In genomic region chr5:180113660-180114303, GRCh38 we compare ENCODE assay signal across 17 cellular contexts.
"Had no signal": no experiment of that assay in that cellular context is flagged by ENCODE, and none has a peak within 500 bp of the region (broad histone marks: within the 10 kb centered on the region; RNA-seq: fewer than 3 reads in every experiment).

No MANE protein-coding gene starts in this region.

- H3K9me3 ChIP-seq: adrenal gland, tibial nerve, vagina had no signal

- H3K4me2 ChIP-seq: neural progenitor cell had no signal

- H3K36me3 Mint-ChIP-seq: activated CD8-positive, alpha-beta memory T cell treated with anti-CD3 and anti-CD28 coated beads, Interleukin-2, amount 10 ng/mL, durations not matched to agents 7 days and 5 days; immature natural killer cell; neural progenitor cell; stimulated activated naive B cell treated with anti-CD40 and anti-IgM and Interleukin-4, amounts not matched to agents 10 μg/mL and 1 μg/mL and 100 μg/mL, for 72 hours had no signal

- H3K27ac ChIP-seq: adrenal gland, dorsolateral prefrontal cortex, esophagus muscularis mucosa, neural progenitor cell, parathyroid adenoma, skin epidermis, tibial nerve, vagina had no signal

- H3K4me3 ChIP-seq: adrenal gland, dorsolateral prefrontal cortex, esophagus muscularis mucosa, neural progenitor cell, skin epidermis, tibial nerve, vagina had no signal

- H3K4me1 ChIP-seq: adrenal gland, esophagus muscularis mucosa, parathyroid adenoma, vagina had no signal

- H3K9me3 Mint-ChIP-seq: activated T-cell treated with anti-CD3 and anti-CD28 coated beads, Interleukin-2, amount 50 U/mL, for 4 hours; immature natural killer cell; neural progenitor cell; stimulated activated naive B cell treated with anti-CD40 and anti-IgM and Interleukin-4, amounts not matched to agents 10 μg/mL and 1 μg/mL and 100 μg/mL, for 72 hours had no signal

- H3K27me3 ChIP-seq: adrenal gland, dorsolateral prefrontal cortex, neural progenitor cell, tibial nerve, vagina had no signal

- ATAC-seq: activated CD8-positive, alpha-beta memory T cell treated with anti-CD3 and anti-CD28 coated beads, Interleukin-2, amount 10 ng/mL, durations not matched to agents 7 days and 5 days; activated T-cell treated with anti-CD3 and anti-CD28 coated beads, Interleukin-2, amount 50 U/mL, for 4 hours; left colon; stimulated activated naive B cell treated with anti-CD40 and anti-IgM and Interleukin-4, amounts not matched to agents 10 μg/mL and 1 μg/mL and 100 μg/mL, for 72 hours had no signal

- H3K36me3 ChIP-seq: adrenal gland, esophagus muscularis mucosa, neural progenitor cell, vagina had no signal

- H3K27ac Mint-ChIP-seq: activated CD8-positive, alpha-beta memory T cell treated with anti-CD3 and anti-CD28 coated beads, Interleukin-2, amount 10 ng/mL, durations not matched to agents 7 days and 5 days; immature natural killer cell; neural progenitor cell; stimulated activated naive B cell treated with anti-CD40 and anti-IgM and Interleukin-4, amounts not matched to agents 10 μg/mL and 1 μg/mL and 100 μg/mL, for 72 hours had no signal

- DNase-seq: activated CD4-positive, alpha-beta T cell treated with anti-CD3 and anti-CD28 coated beads, Interleukin-2, amount 50 U/mL, for 48 hours; activated CD8-positive, alpha-beta memory T cell treated with anti-CD3 and anti-CD28 coated beads, Interleukin-2, amount 10 ng/mL, durations not matched to agents 7 days and 5 days; activated gamma-delta T cell; activated T-cell treated with anti-CD3 and anti-CD28 coated beads, Interleukin-2, amount 50 U/mL, for 4 hours; immature natural killer cell; stimulated activated CD4-positive, alpha-beta T cell treated with anti-CD3 and anti-CD28 coated beads, Interleukin-15, amount 100 ng/mL, for 24 hours; stimulated activated CD4-positive, alpha-beta T cell treated with anti-CD3 and anti-CD28 coated beads, Interleukin-4, amount 100 ng/mL, for 1 hour; stimulated activated naive B cell treated with anti-CD40 and anti-IgM and Interleukin-4, amounts not matched to agents 10 μg/mL and 1 μg/mL and 100 μg/mL, for 72 hours had no signal

- H3K4me3 Mint-ChIP-seq: activated CD8-positive, alpha-beta memory T cell treated with anti-CD3 and anti-CD28 coated beads, Interleukin-2, amount 10 ng/mL, durations not matched to agents 7 days and 5 days; activated T-cell treated with anti-CD3 and anti-CD28 coated beads, Interleukin-2, amount 50 U/mL, for 4 hours; immature natural killer cell; neural progenitor cell; stimulated activated naive B cell treated with anti-CD40 and anti-IgM and Interleukin-4, amounts not matched to agents 10 μg/mL and 1 μg/mL and 100 μg/mL, for 72 hours had no signal

- H3K4me1 Mint-ChIP-seq: activated CD8-positive, alpha-beta memory T cell treated with anti-CD3 and anti-CD28 coated beads, Interleukin-2, amount 10 ng/mL, durations not matched to agents 7 days and 5 days; immature natural killer cell; stimulated activated naive B cell treated with anti-CD40 and anti-IgM and Interleukin-4, amounts not matched to agents 10 μg/mL and 1 μg/mL and 100 μg/mL, for 72 hours had no signal

- H3K9ac ChIP-seq: neural progenitor cell, parathyroid adenoma had no signal

- H2AFZ ChIP-seq: neural progenitor cell, parathyroid adenoma had no signal
